Comparison of ENCODE assay signal across 8 cellular contexts in the genomic region with DNA sequence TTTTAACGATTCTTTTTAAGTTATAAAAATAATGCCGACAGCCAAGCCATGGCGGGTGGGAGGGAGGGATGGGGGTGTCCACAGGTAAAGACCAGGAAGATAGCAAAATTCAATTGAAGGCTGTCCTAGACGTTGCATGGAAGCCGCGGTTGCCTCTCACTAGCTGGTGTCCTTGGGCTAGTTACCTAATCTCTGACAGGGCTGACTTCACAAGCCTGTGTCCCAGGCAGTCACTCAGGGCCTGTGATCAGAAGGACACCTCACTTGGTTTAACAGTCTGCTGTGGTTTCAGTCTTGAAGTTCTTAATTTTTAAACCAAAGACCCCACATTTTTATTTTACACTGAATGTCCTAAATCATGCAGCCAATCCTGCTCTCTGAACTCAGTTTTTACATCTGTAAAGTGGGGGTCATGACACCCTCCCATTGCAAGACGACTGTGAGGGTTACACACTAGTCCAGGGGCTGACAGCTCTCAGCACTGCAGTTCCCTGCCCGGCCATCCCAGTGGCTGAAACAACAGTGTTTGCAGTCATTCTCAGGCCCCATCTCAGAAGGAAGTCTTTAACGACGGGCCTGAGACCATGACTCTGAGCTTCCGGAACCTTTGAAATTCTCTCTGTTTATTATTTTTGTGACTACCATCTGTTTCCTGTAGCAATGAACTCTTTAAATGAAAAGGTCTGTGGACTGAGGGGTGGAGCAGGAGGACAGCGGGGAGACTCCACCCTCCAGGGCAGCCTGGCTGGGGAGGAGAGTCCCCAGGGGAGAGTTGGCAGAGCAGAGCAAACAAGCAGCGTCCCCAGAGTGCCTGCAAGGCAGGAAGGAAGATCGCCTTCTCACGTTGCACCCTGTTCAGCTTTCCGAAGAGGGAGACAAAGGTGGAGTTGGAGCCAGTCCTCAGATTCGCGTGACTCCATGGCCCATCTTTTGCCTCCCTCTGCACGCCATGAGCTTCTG.
DNase-seq lines count a peak whose midpoint lies in the region; ATAC-seq and TF ChIP-seq lines count a peak whose summit lies in the region.

No MANE protein-coding gene starts in this region.

- H3K4me1 ChIP-seq in prostate gland (replicated peaks), result peaks cover 16% of the 10 kb centered on the region

- peak; percentile 95 for ATAC-seq in GM21619 (IDR thresholded peaks at IDR 0.05; ENCODE audit: unreplicated experiment)

- H3K9me3 ChIP-seq in prostate gland, result no peaks in the 10 kb centered on the region

- H3K9me3 Mint-ChIP-seq in activated T-cell treated with anti-CD3 and anti-CD28 coated beads, Interleukin-2, amount 50 U/mL, for 24 hours, result no peaks in the 10 kb centered on the region
- H3K9me3 Mint-ChIP-seq in progenitor cell of endocrine pancreas (ENCODE audit: low read depth), result no peaks in the 10 kb centered on the region

- no peak for TF ChIP-seq POLR2A in prostate gland (IDR thresholded peaks at IDR 0.05)

- H3K27me3 ChIP-seq in prostate gland (replicated peaks; ENCODE audit: insufficient read depth), result no peaks in the 10 kb centered on the region

- H3K27me3 Mint-ChIP-seq in activated T-cell treated with anti-CD3 and anti-CD28 coated beads, Interleukin-2, amount 50 U/mL, for 24 hours, result peaks cover 4% of the 10 kb centered on the region
- H3K27me3 Mint-ChIP-seq in progenitor cell of endocrine pancreas, result peaks cover 9% of the 10 kb centered on the region

- intact Hi-C loops in prostate gland (cut with DNase I), result no loop called here

- 30% methylated on average over 19 of the region's 19 CpGs for WGBS in prostate gland

- peak overlapping the region in 1 of 2 donors; percentile 33 for H3K27ac ChIP-seq in prostate gland

- H3K27ac Mint-ChIP-seq in activated T-cell treated with anti-CD3 and anti-CD28 coated beads, Interleukin-2, amount 50 U/mL, for 24 hours, result peak overlapping the region; percentile 83
- H3K27ac Mint-ChIP-seq in progenitor cell of endocrine pancreas, result no peak overlapping the region

- peak; percentile 3 for TF ChIP-seq CTCF in epithelial cell of proximal tubule (conservative IDR thresholded peaks at IDR 0.05; ENCODE audit: low read depth, low read length)
- peak in 1 of 4 experiments; percentile 9 for TF ChIP-seq CTCF in prostate gland (IDR thresholded peaks at IDR 0.05)
- no peak for TF ChIP-seq CTCF in progenitor cell of endocrine pancreas (IDR thresholded peaks at IDR 0.05; ENCODE audit: unreplicated experiment)

- H3K36me3 ChIP-seq in prostate gland, result no peaks in the 10 kb centered on the region

- DNase-seq in activated T-cell treated with anti-CD3 and anti-CD28 coated beads, Interleukin-2, amount 50 U/mL, for 24 hours, result peak; percentile 43
- no peak for DNase-seq in activated T-cell treated with anti-CD3 and anti-CD28 coated beads, Interleukin-2, amount 50 U/mL, for 1 hour
- DNase-seq in HuH-7.5 (ENCODE audit: low spot score) (peak; percentile 18), SKM-1 treated with dmso at 0.1 percent for 144 hours (lab: John Stamatoyannopoulos, UW; ENCODE audit: unreplicated experiment) (peak; percentile 26), epithelial cell of proximal tubule (ENCODE audit: low read depth) (no peak), prostate gland (ENCODE audit: low spot score) (peak; percentile 46), progenitor cell of endocrine pancreas (ENCODE audit: low spot score, unreplicated experiment) (no peak)

- H3K4me3 Mint-ChIP-seq in activated T-cell treated with anti-CD3 and anti-CD28 coated beads, Interleukin-2, amount 50 U/mL, for 24 hours, result peak overlapping the region; percentile 41
- H3K4me3 Mint-ChIP-seq in progenitor cell of endocrine pancreas (ENCODE audit: low read depth), result no peak overlapping the region

- peak overlapping the region; percentile 14 for H3K4me3 ChIP-seq in epithelial cell of proximal tubule (ENCODE audit: low read depth, low read length)
- no peak overlapping the region for H3K4me3 ChIP-seq in prostate gland

- no peaks in the 10 kb centered on the region for H3K36me3 Mint-ChIP-seq in activated T-cell treated with anti-CD3 and anti-CD28 coated beads, Interleukin-2, amount 50 U/mL, for 24 hours (ENCODE audit: low read depth)
- H3K36me3 Mint-ChIP-seq in progenitor cell of endocrine pancreas (ENCODE audit: insufficient read depth), result no peaks in the 10 kb centered on the region

- peaks cover 21% of the 10 kb centered on the region for H3K4me1 Mint-ChIP-seq in activated T-cell treated with anti-CD3 and anti-CD28 coated beads, Interleukin-2, amount 50 U/mL, for 24 hours (ENCODE audit: low read depth)
- H3K4me1 Mint-ChIP-seq in progenitor cell of endocrine pancreas (ENCODE audit: low read depth), result peaks cover 8% of the 10 kb centered on the region

Comparison
In these comparisons a context has a peak if more than half of its experiments do, and no peak if none do; other contexts are left out.
1. DNase-seq: peak in activated T-cell treated with anti-CD3 and anti-CD28 coated beads, Interleukin-2, amount 50 U/mL, for 24 hours (single experiment), HuH-7.5 (single experiment), SKM-1 treated with dmso at 0.1 percent for 144 hours (single experiment) and prostate gland (single experiment); none in activated T-cell treated with anti-CD3 and anti-CD28 coated beads, Interleukin-2, amount 50 U/mL, for 1 hour (single experiment), epithelial cell of proximal tubule (single experiment) and progenitor cell of endocrine pancreas (single experiment).